In genomic region chr10:86836044-86836443, GRCh38 we compare ENCODE assay signal across 18 cellular contexts.
DNase-seq lines count a peak whose midpoint lies in the region; ATAC-seq and TF ChIP-seq lines count a peak whose summit lies in the region.
"Had no signal": no experiment of that assay in that cellular context is flagged by ENCODE, and none has a peak within 500 bp of the region (broad histone marks: within the 10 kb centered on the region; RNA-seq: fewer than 3 reads in every experiment).

No MANE protein-coding gene starts in this region.

- peak overlapping the region; percentile 47 for H3K27ac Mint-ChIP-seq in activated CD4-positive, alpha-beta T cell treated with anti-CD3 and anti-CD28 coated beads for 36 hours
- no peak overlapping the region for H3K27ac Mint-ChIP-seq in activated CD4-positive, alpha-beta T cell treated with anti-CD3 and anti-CD28 coated beads, Interleukin-2, amount 10 ng/mL, durations not matched to agents 7 days and 5 days
- peak overlapping the region; percentile 64 for H3K27ac Mint-ChIP-seq in endodermal cell
- H3K27ac Mint-ChIP-seq in osteocyte (ENCODE audit: unreplicated experiment): peak overlapping the region; percentile 53

- peaks cover 4% of the 10 kb centered on the region for H3K36me3 Mint-ChIP-seq in activated CD4-positive, alpha-beta T cell treated with anti-CD3 and anti-CD28 coated beads for 36 hours (ENCODE audit: low read depth)
- no peaks in the 10 kb centered on the region for H3K36me3 Mint-ChIP-seq in activated CD4-positive, alpha-beta T cell treated with anti-CD3 and anti-CD28 coated beads, Interleukin-2, amount 10 ng/mL, durations not matched to agents 7 days and 5 days (ENCODE audit: low read depth)
- H3K36me3 Mint-ChIP-seq in endodermal cell (ENCODE audit: low read depth) (peaks cover 4% of the 10 kb centered on the region), osteocyte (ENCODE audit: unreplicated experiment) (peaks cover 10% of the 10 kb centered on the region)

- no peak overlapping the region for H3K27ac ChIP-seq in endodermal cell (ENCODE audit: low read depth, low read length)
- H3K27ac ChIP-seq in effector memory CD4-positive, alpha-beta T cell (ENCODE audit: insufficient read depth, low read length, poor library complexity, severe bottlenecking): no peak overlapping the region
- H3K27ac ChIP-seq: BLaER1 had no signal

- peak; percentile 69 for ATAC-seq in activated CD4-positive, alpha-beta T cell treated with anti-CD3 and anti-CD28 coated beads for 36 hours
- ATAC-seq in GM21423 (IDR thresholded peaks at IDR 0.05; ENCODE audit: unreplicated experiment): no peak

- TF ChIP-seq CTCF in endodermal cell (conservative IDR thresholded peaks at IDR 0.05): peak; percentile 38
- TF ChIP-seq CTCF in osteocyte (IDR thresholded peaks at IDR 0.05): no peak

- H3K9me3 ChIP-seq in endodermal cell (ENCODE audit: control insufficient read depth, low read length): no peaks in the 10 kb centered on the region
- H3K9me3 ChIP-seq in effector memory CD4-positive, alpha-beta T cell (ENCODE audit: control insufficient read depth, low read length): no peaks in the 10 kb centered on the region
- H3K9me3 ChIP-seq: BLaER1 had no signal

- H3K36me3 ChIP-seq in endodermal cell (ENCODE audit: control insufficient read depth, insufficient read depth, low read length): peaks cover 22% of the 10 kb centered on the region
- no peaks in the 10 kb centered on the region for H3K36me3 ChIP-seq in effector memory CD4-positive, alpha-beta T cell (ENCODE audit: control insufficient read depth, insufficient read depth, low read length)
- H3K36me3 ChIP-seq: BLaER1 had no signal

- H3K4me3 ChIP-seq in endodermal cell (ENCODE audit: low read length): no peak overlapping the region
- H3K4me3 ChIP-seq in effector memory CD4-positive, alpha-beta T cell (ENCODE audit: insufficient read depth, low read depth, low read length, poor library complexity, severe bottlenecking): no peak overlapping the region
- H3K4me3 ChIP-seq: BLaER1 had no signal

- H3K4me3 Mint-ChIP-seq in activated CD4-positive, alpha-beta T cell treated with anti-CD3 and anti-CD28 coated beads for 36 hours: no peak overlapping the region
- no peak overlapping the region for H3K4me3 Mint-ChIP-seq in activated CD4-positive, alpha-beta T cell treated with anti-CD3 and anti-CD28 coated beads, Interleukin-2, amount 10 ng/mL, durations not matched to agents 7 days and 5 days
- H3K4me3 Mint-ChIP-seq in endodermal cell (no peak overlapping the region), osteocyte (ENCODE audit: unreplicated experiment) (no peak overlapping the region)
- H3K4me3 Mint-ChIP-seq: CD8-positive, alpha-beta memory T cell had no signal

- no peaks in the 10 kb centered on the region for H3K9me3 Mint-ChIP-seq in activated CD4-positive, alpha-beta T cell treated with anti-CD3 and anti-CD28 coated beads for 36 hours (ENCODE audit: low read depth)
- no peaks in the 10 kb centered on the region for H3K9me3 Mint-ChIP-seq in activated CD4-positive, alpha-beta T cell treated with anti-CD3 and anti-CD28 coated beads, Interleukin-2, amount 10 ng/mL, durations not matched to agents 7 days and 5 days
- H3K9me3 Mint-ChIP-seq in endodermal cell (no peaks in the 10 kb centered on the region), osteocyte (ENCODE audit: unreplicated experiment) (no peaks in the 10 kb centered on the region)
- H3K9me3 Mint-ChIP-seq: CD8-positive, alpha-beta memory T cell had no signal

- H3K27me3 Mint-ChIP-seq in activated CD4-positive, alpha-beta T cell treated with anti-CD3 and anti-CD28 coated beads for 36 hours: peaks cover 2% of the 10 kb centered on the region
- H3K27me3 Mint-ChIP-seq in activated CD4-positive, alpha-beta T cell treated with anti-CD3 and anti-CD28 coated beads, Interleukin-2, amount 10 ng/mL, durations not matched to agents 7 days and 5 days: peaks cover 3% of the 10 kb centered on the region
- H3K27me3 Mint-ChIP-seq in endodermal cell (ENCODE audit: insufficient read depth) (no peaks in the 10 kb centered on the region), osteocyte (ENCODE audit: unreplicated experiment) (no peaks in the 10 kb centered on the region)
- H3K27me3 Mint-ChIP-seq: CD8-positive, alpha-beta memory T cell had no signal

- intact Hi-C loops in activated CD4-positive, alpha-beta T cell treated with anti-CD3 and anti-CD28 coated beads for 36 hours (cut with DNase I, micrococcal nuclease): no loop called here

- POLR2A ChIA-PET in activated CD4-positive, alpha-beta T cell treated with anti-CD3 and anti-CD28 coated beads for 36 hours (lab: Charles Lee): no interaction called here
- POLR2A ChIA-PET in activated CD4-positive, alpha-beta T cell treated with anti-CD3 and anti-CD28 coated beads, Interleukin-2, amount 10 ng/mL, durations not matched to agents 7 days and 5 days (lab: Charles Lee): no interaction called here

- peaks cover 5% of the 10 kb centered on the region for H3K4me1 ChIP-seq in endodermal cell (ENCODE audit: control insufficient read depth, insufficient read depth, low read length)
- H3K4me1 ChIP-seq in effector memory CD4-positive, alpha-beta T cell (ENCODE audit: control insufficient read depth, insufficient read depth, low read length, poor library complexity, severe bottlenecking): no peaks in the 10 kb centered on the region
- H3K4me1 ChIP-seq: BLaER1 had no signal

- no peaks in the 10 kb centered on the region for H3K27me3 ChIP-seq in endodermal cell (ENCODE audit: control insufficient read depth, insufficient read depth, low read length, poor library complexity, severe bottlenecking)
- H3K27me3 ChIP-seq in effector memory CD4-positive, alpha-beta T cell (replicated peaks; ENCODE audit: control insufficient read depth, insufficient read depth, low read length, poor library complexity, severe bottlenecking): no peaks in the 10 kb centered on the region
- H3K27me3 ChIP-seq: BLaER1 had no signal

- WGBS in endodermal cell (ENCODE audit: insufficient coverage in 1 of 2, insufficient read length in 1 of 2), 2 experiments: 100% methylated on average over 1 of the region's 1 CpG; no CpG with 5 or more reads in 1 of the 2 experiments

- H3K9ac ChIP-seq in endodermal cell (ENCODE audit: extremely low read depth, low read length, poor library complexity, severe bottlenecking): no peak overlapping the region
- H3K9ac ChIP-seq: BLaER1 had no signal

- CTCF ChIA-PET in activated CD4-positive, alpha-beta T cell treated with anti-CD3 and anti-CD28 coated beads for 36 hours (lab: Charles Lee): interaction anchor here (1.0 to 1.5 kb wide), 3 partner anchors 101 to 151 kb away, joined by 3 to 5 read pairs (median 3); no protein-coding TSS in a partner anchor
- CTCF ChIA-PET in activated CD4-positive, alpha-beta T cell treated with anti-CD3 and anti-CD28 coated beads, Interleukin-2, amount 10 ng/mL, durations not matched to agents 7 days and 5 days (lab: Charles Lee): interaction anchor here (1.0 kb wide), 1 partner anchor 9 kb away, joined by 3 read pairs; no protein-coding TSS in a partner anchor

- peaks cover 5% of the 10 kb centered on the region for H3K4me1 Mint-ChIP-seq in activated CD4-positive, alpha-beta T cell treated with anti-CD3 and anti-CD28 coated beads for 36 hours
- peaks cover 2% of the 10 kb centered on the region for H3K4me1 Mint-ChIP-seq in activated CD4-positive, alpha-beta T cell treated with anti-CD3 and anti-CD28 coated beads, Interleukin-2, amount 10 ng/mL, durations not matched to agents 7 days and 5 days
- peaks cover 47% of the 10 kb centered on the region for H3K4me1 Mint-ChIP-seq in endodermal cell
- peaks cover 22% of the 10 kb centered on the region for H3K4me1 Mint-ChIP-seq in osteocyte (ENCODE audit: unreplicated experiment)

- DNase-seq in activated CD4-positive, alpha-beta T cell treated with anti-CD3 and anti-CD28 coated beads for 36 hours: no peak
- DNase-seq in activated CD4-positive, alpha-beta T cell treated with anti-CD3 and anti-CD28 coated beads, Interleukin-2, amount 10 ng/mL, durations not matched to agents 7 days and 5 days: no peak
- peak; percentile 28 for DNase-seq in LHCN-M2 (ENCODE audit: low read depth)
- no peak for DNase-seq in endodermal cell
- no peak for DNase-seq in osteocyte (ENCODE audit: extremely low spot score, unreplicated experiment)
- DNase-seq in HUDEP-2 (lab: John Stamatoyannopoulos, UW; ENCODE audit: unreplicated experiment in 76 of 76): no peak
- no peak for DNase-seq in effector memory CD4-positive, alpha-beta T cell
- DNase-seq: 8988T; CD8-positive, alpha-beta memory T cell; H7; KBM-7; NCI-H1092 treated with DMSO at 0.1 percent for 48 hours; NCI-H1694; NCI-H69; NK-92 treated with Interleukin-12 subunit alpha and Interleukin-12 subunit beta, amount 100 ng/mL, for 24 hours; OCI-M1 had no signal
